In the genomic region with DNA sequence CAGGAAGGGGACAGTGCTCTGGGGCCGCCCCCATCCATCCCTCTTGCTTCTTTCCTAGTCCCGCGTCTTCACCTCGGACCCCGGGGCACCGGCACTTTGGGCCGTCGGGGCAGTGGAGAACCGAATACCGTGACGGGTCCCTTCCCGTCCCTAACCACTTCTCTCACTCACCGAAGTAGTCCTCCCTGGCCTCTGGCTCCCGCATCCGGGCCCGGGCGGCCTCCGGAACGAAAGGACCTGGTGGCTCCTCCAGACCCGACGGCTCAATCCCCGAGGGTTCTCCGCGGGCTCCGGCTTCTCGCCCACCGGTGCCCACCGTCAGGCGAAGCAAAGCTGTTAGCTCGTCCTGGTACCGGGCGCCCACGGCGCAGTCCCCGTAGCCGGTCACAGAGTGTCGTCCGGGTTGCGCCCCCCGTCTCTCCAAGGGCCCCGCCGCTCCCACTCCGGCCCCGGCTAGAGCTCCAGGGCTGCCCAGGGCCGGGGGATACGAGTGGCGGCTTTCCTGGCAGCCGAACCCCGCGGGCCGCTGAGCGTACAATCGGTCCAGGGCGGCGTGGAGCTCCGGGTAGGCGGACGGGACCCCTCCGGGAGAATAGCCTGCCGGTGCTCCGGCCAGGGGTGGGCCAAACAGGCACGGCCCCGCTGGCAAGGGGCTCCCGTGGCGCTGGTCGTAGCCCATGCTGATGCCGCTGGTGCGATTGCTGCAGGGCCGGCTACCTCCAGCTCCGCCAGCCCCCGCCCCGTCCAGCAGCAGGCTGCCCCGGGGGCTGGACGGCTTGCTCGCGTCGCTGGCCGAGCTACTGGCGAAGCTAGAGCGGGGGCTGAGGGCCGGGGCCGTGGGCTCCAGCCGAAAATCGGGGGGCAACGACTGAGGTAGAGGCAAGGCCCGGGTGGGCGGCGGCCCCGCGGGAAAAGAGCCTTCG, we compare ENCODE assay signal across 8 cellular contexts. TPM values are rescaled to one million over a fixed set of nuclear protein-coding genes. Genes with fewer than 3 reads are reported as not detected.
DNase-seq lines count a peak whose midpoint lies in the region; ATAC-seq and TF ChIP-seq lines count a peak whose summit lies in the region.

No MANE protein-coding gene starts in this region.

- ATAC-seq in HG02642 (IDR thresholded peaks at IDR 0.05; ENCODE audit: poor library complexity, unreplicated experiment) (no peak), GM21360 (IDR thresholded peaks at IDR 0.05; ENCODE audit: unreplicated experiment) (no peak)

- no peaks in the 10 kb centered on the region for H3K36me3 ChIP-seq in ascending aorta

- no peaks in the 10 kb centered on the region for H3K27me3 ChIP-seq in ascending aorta

- intact Hi-C loops in ascending aorta (cut with DNase I), result loop anchor here (1.0 to 5.0 kb wide), 5 partner anchors 25 to 424 kb away; a partner anchor contains a TSS

- peaks cover 5 to 43% of the 10 kb centered on the region in 2 donors for H3K4me1 ChIP-seq in ascending aorta

- DNase-seq in stimulated activated CD4-positive, alpha-beta T cell treated with anti-CD3 and anti-CD28 coated beads, Interleukin-12 subunit alpha, Interleukin-12 subunit beta, amount 100 ng/mL, for 4 hours, result peak; percentile 19
- no peak for DNase-seq in stimulated activated CD4-positive, alpha-beta T cell treated with anti-CD3 and anti-CD28 coated beads, Interleukin-2, amount 100 ng/mL, for 48 hours
- DNase-seq in ascending aorta (ENCODE audit: low spot score in 2 of 2) (peak in 1 of 2 donors; percentile 73), islet precursor cell (peak; percentile 70), foreskin melanocyte (no peak)
- DNase-seq in stimulated activated CD4-positive, alpha-beta T cell treated with anti-CD3 and anti-CD28 coated beads, Interleukin-4, amount 100 ng/mL, for 1 hour, result peak; percentile 23

- peak overlapping the region; percentile 72 to 81 for H3K4me3 ChIP-seq in ascending aorta

- no peak for TF ChIP-seq CTCF in ascending aorta (IDR thresholded peaks at IDR 0.05)

- peak overlapping the region; percentile 86 to 92 for H3K27ac ChIP-seq in ascending aorta

- no peaks in the 10 kb centered on the region for H3K9me3 ChIP-seq in ascending aorta

RNA-seq across cellular contexts. Expression of a gene that starts 1.0 kb away (rescaled TPM):
- total RNA-seq in ascending aorta, result 11.6 TPM

RNA-seq across cellular contexts. Expression of a gene that starts 24.5 kb away (rescaled TPM):
- total RNA-seq in ascending aorta, result 61.8 TPM

RNA-seq across cellular contexts. Expression of a gene that starts 28.6 kb away (rescaled TPM):
- 7.1 TPM for total RNA-seq in ascending aorta

RNA-seq across cellular contexts. Expression of a gene that starts 52.2 kb away (rescaled TPM):
- total RNA-seq in ascending aorta, result 118 TPM

RNA-seq across cellular contexts. Expression of a gene that starts 53.3 kb away (rescaled TPM):
- 62.7 TPM for total RNA-seq in ascending aorta

Comparison
In these comparisons a context has a peak if more than half of its experiments do, and no peak if none do; other contexts are left out.
1. DNase-seq: peak in stimulated activated CD4-positive, alpha-beta T cell treated with anti-CD3 and anti-CD28 coated beads, Interleukin-12 subunit alpha, Interleukin-12 subunit beta, amount 100 ng/mL, for 4 hours (single experiment), islet precursor cell (single experiment) and stimulated activated CD4-positive, alpha-beta T cell treated with anti-CD3 and anti-CD28 coated beads, Interleukin-4, amount 100 ng/mL, for 1 hour (single experiment); none in stimulated activated CD4-positive, alpha-beta T cell treated with anti-CD3 and anti-CD28 coated beads, Interleukin-2, amount 100 ng/mL, for 48 hours (0 of 2) and foreskin melanocyte (single experiment).